1 cellular context compared by ENCODE assay signal in the genomic region with DNA sequence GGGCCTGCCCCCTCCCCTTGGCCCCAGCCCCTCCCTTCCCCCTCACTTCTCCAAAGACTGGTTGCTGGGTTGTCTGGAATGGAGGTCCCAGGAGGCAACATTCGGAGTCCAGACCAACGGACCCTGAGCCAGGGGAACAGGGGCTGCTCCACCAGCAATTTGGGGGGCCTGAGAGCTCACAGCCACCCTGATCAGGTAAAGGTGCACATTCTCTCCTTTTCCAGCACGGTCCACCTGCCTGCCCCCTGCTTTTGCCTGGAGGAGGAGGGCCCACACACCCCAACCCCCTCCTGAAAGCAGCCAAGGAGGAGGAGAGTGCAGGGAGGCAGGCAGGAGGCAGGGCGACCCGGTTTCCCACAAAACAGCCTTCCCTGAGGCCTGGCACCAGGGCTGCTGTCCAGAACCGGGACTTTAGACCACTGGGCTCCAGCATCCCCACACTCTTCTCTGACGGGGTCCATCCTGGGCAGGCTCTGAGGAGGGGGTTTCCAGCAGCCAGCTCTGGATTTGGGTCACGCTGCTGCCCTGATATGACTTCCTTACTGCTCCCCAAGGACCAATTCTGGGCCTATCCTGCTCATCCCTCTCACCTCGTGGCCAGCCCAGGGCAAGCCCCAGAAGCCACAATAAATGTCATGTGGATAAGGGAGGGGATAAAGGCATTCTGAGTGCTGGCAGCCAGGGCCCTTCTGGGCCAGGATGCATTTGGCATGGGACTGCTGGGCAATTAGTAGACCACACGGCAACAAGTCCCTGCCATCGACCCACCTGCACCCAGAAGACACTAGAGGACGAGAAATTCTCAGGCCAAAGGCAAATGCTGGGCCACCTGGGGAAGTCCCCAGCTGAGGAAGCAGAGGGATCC.
TF ChIP-seq lines count a peak whose summit lies in the region.

No MANE protein-coding gene starts in this region.

TF ChIP-seq in GM23338, 12 proteins besides CTCF, POLR2A, EP300 and RAD21 (continued from another document):
- TF ChIP-seq, protein P1, sequence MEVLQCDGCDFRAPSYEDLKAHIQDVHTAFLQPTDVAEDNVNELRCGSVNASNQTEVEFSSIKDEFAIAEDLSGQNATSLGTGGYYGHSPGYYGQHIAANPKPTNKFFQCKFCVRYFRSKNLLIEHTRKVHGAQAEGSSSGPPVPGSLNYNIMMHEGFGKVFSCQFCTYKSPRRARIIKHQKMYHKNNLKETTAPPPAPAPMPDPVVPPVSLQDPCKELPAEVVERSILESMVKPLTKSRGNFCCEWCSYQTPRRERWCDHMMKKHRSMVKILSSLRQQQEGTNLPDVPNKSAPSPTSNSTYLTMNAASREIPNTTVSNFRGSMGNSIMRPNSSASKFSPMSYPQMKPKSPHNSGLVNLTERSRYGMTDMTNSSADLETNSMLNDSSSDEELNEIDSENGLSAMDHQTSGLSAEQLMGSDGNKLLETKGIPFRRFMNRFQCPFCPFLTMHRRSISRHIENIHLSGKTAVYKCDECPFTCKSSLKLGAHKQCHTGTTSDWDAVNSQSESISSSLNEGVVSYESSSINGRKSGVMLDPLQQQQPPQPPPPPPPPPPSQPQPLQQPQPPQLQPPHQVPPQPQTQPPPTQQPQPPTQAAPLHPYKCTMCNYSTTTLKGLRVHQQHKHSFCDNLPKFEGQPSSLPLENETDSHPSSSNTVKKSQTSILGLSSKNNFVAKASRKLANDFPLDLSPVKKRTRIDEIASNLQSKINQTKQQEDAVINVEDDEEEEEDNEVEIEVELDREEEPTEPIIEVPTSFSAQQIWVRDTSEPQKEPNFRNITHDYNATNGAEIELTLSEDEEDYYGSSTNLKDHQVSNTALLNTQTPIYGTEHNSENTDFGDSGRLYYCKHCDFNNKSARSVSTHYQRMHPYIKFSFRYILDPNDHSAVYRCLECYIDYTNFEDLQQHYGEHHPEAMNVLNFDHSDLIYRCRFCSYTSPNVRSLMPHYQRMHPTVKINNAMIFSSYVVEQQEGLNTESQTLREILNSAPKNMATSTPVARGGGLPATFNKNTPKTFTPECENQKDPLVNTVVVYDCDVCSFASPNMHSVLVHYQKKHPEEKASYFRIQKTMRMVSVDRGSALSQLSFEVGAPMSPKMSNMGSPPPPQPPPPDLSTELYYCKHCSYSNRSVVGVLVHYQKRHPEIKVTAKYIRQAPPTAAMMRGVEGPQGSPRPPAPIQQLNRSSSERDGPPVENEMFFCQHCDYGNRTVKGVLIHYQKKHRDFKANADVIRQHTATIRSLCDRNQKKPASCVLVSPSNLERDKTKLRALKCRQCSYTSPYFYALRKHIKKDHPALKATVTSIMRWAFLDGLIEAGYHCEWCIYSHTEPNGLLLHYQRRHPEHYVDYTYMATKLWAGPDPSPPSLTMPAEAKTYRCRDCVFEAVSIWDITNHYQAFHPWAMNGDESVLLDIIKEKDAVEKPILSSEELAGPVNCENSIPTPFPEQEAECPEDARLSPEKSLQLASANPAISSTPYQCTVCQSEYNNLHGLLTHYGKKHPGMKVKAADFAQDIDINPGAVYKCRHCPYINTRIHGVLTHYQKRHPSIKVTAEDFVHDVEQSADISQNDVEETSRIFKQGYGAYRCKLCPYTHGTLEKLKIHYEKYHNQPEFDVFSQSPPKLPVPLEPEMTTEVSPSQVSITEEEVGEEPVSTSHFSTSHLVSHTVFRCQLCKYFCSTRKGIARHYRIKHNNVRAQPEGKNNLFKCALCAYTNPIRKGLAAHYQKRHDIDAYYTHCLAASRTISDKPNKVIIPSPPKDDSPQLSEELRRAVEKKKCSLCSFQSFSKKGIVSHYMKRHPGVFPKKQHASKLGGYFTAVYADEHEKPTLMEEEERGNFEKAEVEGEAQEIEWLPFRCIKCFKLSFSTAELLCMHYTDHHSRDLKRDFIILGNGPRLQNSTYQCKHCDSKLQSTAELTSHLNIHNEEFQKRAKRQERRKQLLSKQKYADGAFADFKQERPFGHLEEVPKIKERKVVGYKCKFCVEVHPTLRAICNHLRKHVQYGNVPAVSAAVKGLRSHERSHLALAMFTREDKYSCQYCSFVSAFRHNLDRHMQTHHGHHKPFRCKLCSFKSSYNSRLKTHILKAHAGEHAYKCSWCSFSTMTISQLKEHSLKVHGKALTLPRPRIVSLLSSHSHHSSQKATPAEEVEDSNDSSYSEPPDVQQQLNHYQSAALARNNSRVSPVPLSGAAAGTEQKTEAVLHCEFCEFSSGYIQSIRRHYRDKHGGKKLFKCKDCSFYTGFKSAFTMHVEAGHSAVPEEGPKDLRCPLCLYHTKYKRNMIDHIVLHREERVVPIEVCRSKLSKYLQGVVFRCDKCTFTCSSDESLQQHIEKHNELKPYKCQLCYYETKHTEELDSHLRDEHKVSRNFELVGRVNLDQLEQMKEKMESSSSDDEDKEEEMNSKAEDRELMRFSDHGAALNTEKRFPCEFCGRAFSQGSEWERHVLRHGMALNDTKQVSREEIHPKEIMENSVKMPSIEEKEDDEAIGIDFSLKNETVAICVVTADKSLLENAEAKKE (CRISPR knock-in tag; IDR thresholded peaks at IDR 0.05), result no peak
- TF ChIP-seq JUNB (IDR thresholded peaks at IDR 0.05; ENCODE audit: unreplicated experiment) (no peak), ETS1 (IDR thresholded peaks at IDR 0.05) (no peak), ZNF331 (CRISPR knock-in tag; IDR thresholded peaks at IDR 0.05; ENCODE audit: low read depth) (no peak), ZNF114 (CRISPR knock-in tag; IDR thresholded peaks at IDR 0.05) (no peak), CREB1 (CRISPR knock-in tag; IDR thresholded peaks at IDR 0.05; ENCODE audit: low read depth) (no peak), STAT1 (IDR thresholded peaks at IDR 0.05; ENCODE audit: unreplicated experiment) (no peak), NANOG (IDR thresholded peaks at IDR 0.05; ENCODE audit: borderline replicate concordance) (no peak)
